In the genomic region with DNA sequence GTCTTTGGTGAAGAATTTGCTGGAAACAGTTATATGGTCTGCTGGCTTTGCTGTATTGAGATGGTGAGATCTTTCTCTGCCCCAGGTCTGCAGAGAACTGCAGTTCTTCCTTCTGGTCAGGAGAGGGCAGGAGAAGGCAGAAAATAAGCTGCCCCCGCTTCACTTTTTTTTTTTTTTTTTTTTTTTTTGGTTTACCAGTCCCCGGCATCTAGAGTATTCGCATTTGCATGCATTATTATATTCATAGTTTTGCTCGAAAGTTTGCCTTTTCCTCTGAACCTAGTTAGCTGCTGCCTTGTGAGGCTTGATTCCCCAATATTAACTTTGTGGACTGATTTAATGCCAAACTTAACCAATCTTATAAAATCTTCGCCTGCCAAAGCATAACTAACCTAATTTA, we compare ENCODE assay signal across 8 cellular contexts. TPM values are rescaled to one million over a fixed set of nuclear protein-coding genes. Genes with fewer than 3 reads are reported as not detected.
DNase-seq lines count a peak whose midpoint lies in the region; ATAC-seq and TF ChIP-seq lines count a peak whose summit lies in the region.

No MANE protein-coding gene starts in this region.

- no peaks in the 10 kb centered on the region for H3K36me3 ChIP-seq in HEK293 (ENCODE audit: control insufficient read depth in 2 of 2, insufficient read depth in 1 of 2, low read length in 2 of 2)

- no peak overlapping the region for H3K4me3 Mint-ChIP-seq in activated T-helper 17 cell treated with anti-CD3 and anti-CD28 coated beads, Interleukin-2, amount 50 U/mL, for 72 hours

- no peak overlapping the region for H3K27ac Mint-ChIP-seq in activated T-helper 17 cell treated with anti-CD3 and anti-CD28 coated beads, Interleukin-2, amount 50 U/mL, for 72 hours

- CTCF ChIA-PET in HEK293 (lab: Yijun Ruan, JAX), result interaction anchor here (0.7 to 1.9 kb wide), 23 partner anchors 11 to 1291 kb away, joined by 3 to 15 read pairs (median 4); partner anchors contain the start of genes ABCC5, EEF1AKMT4, EIF2B5 and PARL

- POLR2A ChIA-PET in HEK293 (lab: Yijun Ruan, JAX), result interaction anchor here (0.6 to 1.0 kb wide), 3 partner anchors 10 to 347 kb away, joined by 3 to 5 read pairs (median 3); no protein-coding TSS in a partner anchor

- intact Hi-C loops in head of caudate nucleus (cut with DNase I), result loop anchor here (5.0 to 10.0 kb wide), 2 partner anchors 122 to 240 kb away; partner anchors contain the start of genes ABCC5 and EIF2B5

- H3K4me1 ChIP-seq in HEK293 (ENCODE audit: control insufficient read depth, insufficient read depth, low read length), result no peaks in the 10 kb centered on the region

- no peak overlapping the region for H3K4me3 ChIP-seq in HEK293 (ENCODE audit: low read depth, low read length)

- H3K36me3 Mint-ChIP-seq in activated T-helper 17 cell treated with anti-CD3 and anti-CD28 coated beads, Interleukin-2, amount 50 U/mL, for 72 hours (ENCODE audit: low read depth), result no peaks in the 10 kb centered on the region

- H3K9me3 Mint-ChIP-seq in activated T-helper 17 cell treated with anti-CD3 and anti-CD28 coated beads, Interleukin-2, amount 50 U/mL, for 72 hours, result no peaks in the 10 kb centered on the region

- peaks cover 23% of the 10 kb centered on the region for H3K27me3 Mint-ChIP-seq in activated T-helper 17 cell treated with anti-CD3 and anti-CD28 coated beads, Interleukin-2, amount 50 U/mL, for 72 hours

- H3K9me3 ChIP-seq in HEK293 (ENCODE audit: control insufficient read depth, insufficient read depth, low read depth, low read length), result no peaks in the 10 kb centered on the region

- 0 out of 2 replicates have a peak, but pooled peaks have one; percentile 20 for TF ChIP-seq CTCF in HEK293 (tag by site-specific recombination; IDR thresholded peaks at IDR 0.05)

- no peaks in the 10 kb centered on the region for H3K4me1 Mint-ChIP-seq in activated T-helper 17 cell treated with anti-CD3 and anti-CD28 coated beads, Interleukin-2, amount 50 U/mL, for 72 hours

- peak; percentile 57 for ATAC-seq in activated T-helper 17 cell treated with anti-CD3 and anti-CD28 coated beads, Interleukin-2, amount 50 U/mL, for 72 hours (replicated peaks)
- no peak for ATAC-seq in HG03571 (IDR thresholded peaks at IDR 0.05; ENCODE audit: unreplicated experiment)

- peak; percentile 41 for DNase-seq in DMS153 treated with DMSO at 0.1 percent for 48 hours (lab: John Stamatoyannopoulos, UW; ENCODE audit: unreplicated experiment)
- peak; percentile 57 for DNase-seq in NCI-H526 treated with DMSO at 0.1 percent for 48 hours (lab: John Stamatoyannopoulos, UW)
- peak in 23 of 42 donors; percentile 9 to 68 (median 40) for DNase-seq in head of caudate nucleus
- DNase-seq in retina, result peak; percentile 66
- DNase-seq in islet precursor cell, result no peak

- no peak overlapping the region for H3K27ac ChIP-seq in HEK293 (ENCODE audit: extremely low read depth, low read depth, low read length)

TF ChIP-seq in HEK293, 187 proteins besides CTCF, POLR2A, EP300 and RAD21:
- no peak for TF ChIP-seq ZNF792 (tag by site-specific recombination; IDR thresholded peaks at IDR 0.05)
- no peak for TF ChIP-seq ZNF174 (tag by site-specific recombination; IDR thresholded peaks at IDR 0.05)
- peak; percentile 95 for TF ChIP-seq ZNF362 (tag by site-specific recombination; IDR thresholded peaks at IDR 0.05)
- peak; percentile 95 for TF ChIP-seq ZNF654 (tag by site-specific recombination; IDR thresholded peaks at IDR 0.05; ENCODE audit: low read depth)
- TF ChIP-seq ZBTB8A (tag by site-specific recombination; IDR thresholded peaks at IDR 0.05), result 0 out of 2 replicates have a peak, but pooled peaks have one; percentile 12

RNA-seq across cellular contexts. Expression of gene PARL, which starts 10.6 kb away (rescaled TPM):
- total RNA-seq in activated T-helper 17 cell treated with anti-CD3 and anti-CD28 coated beads, Interleukin-2, amount 50 U/mL, for 72 hours, result 10 to 100 TPM; 78.9 to 97.6 TPM
